ENCODE assay signal across 1 cellular context in genomic region chr20:49979030-49979832, GRCh38.
TF ChIP-seq lines count a peak whose summit lies in the region.

No MANE protein-coding gene starts in this region.

TF ChIP-seq in HepG2, 621 proteins besides CTCF, POLR2A, EP300 and RAD21 (continued from another document and continues in another):
- TF ChIP-seq TCF12 (IDR thresholded peaks at IDR 0.05) (no peak), TCF12 (CRISPR knock-in tag; IDR thresholded peaks at IDR 0.05) (peak; percentile 84), MEIS2 (CRISPR knock-in tag; IDR thresholded peaks at IDR 0.05) (peak; percentile 86), ZNF274 (CRISPR knock-in tag; IDR thresholded peaks at IDR 0.05) (peak; percentile 97), ZNF121 (CRISPR knock-in tag; IDR thresholded peaks at IDR 0.05) (peak; percentile 84), THAP7 (CRISPR knock-in tag; IDR thresholded peaks at IDR 0.05) (peak; percentile 74; the same call in 1 of the 2 replicates), ZBTB26 (CRISPR knock-in tag; IDR thresholded peaks at IDR 0.05; ENCODE audit: borderline replicate concordance) (peak; percentile 61; the same call in 1 of the 2 replicates), GTF2F1 (IDR thresholded peaks at IDR 0.05; ENCODE audit: low read length) (no peak), SRSF4 (IDR thresholded peaks at IDR 0.05; ENCODE audit: low read depth, low read length, poor library complexity, severe bottlenecking) (no peak), ZNF672 (CRISPR knock-in tag; IDR thresholded peaks at IDR 0.05) (no peak), DNMT1 (CRISPR knock-in tag; IDR thresholded peaks at IDR 0.05) (no peak), SP5 (CRISPR knock-in tag; IDR thresholded peaks at IDR 0.05; ENCODE audit: borderline replicate concordance, low read depth) (peak; percentile 84), ZNF335 (CRISPR knock-in tag; IDR thresholded peaks at IDR 0.05) (0 out of 2 replicates have a peak, but pooled peaks have one; percentile 27), ZNF253 (CRISPR knock-in tag; IDR thresholded peaks at IDR 0.05; ENCODE audit: borderline replicate concordance) (0 out of 2 replicates have a peak, but pooled peaks have one; percentile 88), MTA3 (CRISPR knock-in tag; IDR thresholded peaks at IDR 0.05) (no peak), ZBTB4 (CRISPR knock-in tag; IDR thresholded peaks at IDR 0.05; ENCODE audit: borderline replicate concordance) (0 out of 2 replicates have a peak, but pooled peaks have one; percentile 69), ZBTB7B (CRISPR knock-in tag; IDR thresholded peaks at IDR 0.05) (peak; percentile 98), ELF3 (CRISPR knock-in tag; IDR thresholded peaks at IDR 0.05) (peak; percentile 33; the same call in 1 of the 2 replicates), ZNF350 (CRISPR knock-in tag; IDR thresholded peaks at IDR 0.05; ENCODE audit: borderline replicate concordance, low read depth) (peak; percentile 79; the same call in 1 of the 2 replicates), ZSCAN29 (CRISPR knock-in tag; conservative IDR thresholded peaks at IDR 0.05) (no peak), STAT6 (CRISPR knock-in tag; IDR thresholded peaks at IDR 0.05; ENCODE audit: borderline replicate concordance) (no peak; the same call in 1 of the 2 replicates), ZNF281 (CRISPR knock-in tag; IDR thresholded peaks at IDR 0.05; ENCODE audit: borderline replicate concordance) (peak; percentile 53; the same call in 1 of the 2 replicates), ZNF224 (CRISPR knock-in tag; IDR thresholded peaks at IDR 0.05) (no peak), ZNF83 (CRISPR knock-in tag; IDR thresholded peaks at IDR 0.05; ENCODE audit: borderline replicate concordance) (peak; percentile 96), FOXK2 (IDR thresholded peaks at IDR 0.05) (no peak), CCDC6 (CRISPR knock-in tag; IDR thresholded peaks at IDR 0.05) (peak; percentile 64), AHDC1 (CRISPR knock-in tag; IDR thresholded peaks at IDR 0.05; ENCODE audit: borderline replicate concordance) (peak; percentile 68; the same call in 1 of the 2 replicates), KDM6A (CRISPR knock-in tag; IDR thresholded peaks at IDR 0.05; ENCODE audit: low read depth) (no peak), GLI4 (CRISPR knock-in tag; IDR thresholded peaks at IDR 0.05; ENCODE audit: borderline replicate concordance) (no peak), ZNF589 (CRISPR knock-in tag; conservative IDR thresholded peaks at IDR 0.05) (peak; percentile 88; the same call in 1 of the 2 replicates), DMTF1 (CRISPR knock-in tag; IDR thresholded peaks at IDR 0.05) (no peak), RCOR2 (CRISPR knock-in tag; IDR thresholded peaks at IDR 0.05) (peak; percentile 24; the same call in 1 of the 2 replicates), TERF1 (CRISPR knock-in tag; IDR thresholded peaks at IDR 0.05) (no peak), DDIT3 (CRISPR knock-in tag; IDR thresholded peaks at IDR 0.05) (no peak), NFYC (CRISPR knock-in tag; IDR thresholded peaks at IDR 0.05) (no peak; the same call in 1 of the 2 replicates), ZNF326 (CRISPR knock-in tag; IDR thresholded peaks at IDR 0.05; ENCODE audit: borderline replicate concordance) (no peak; the same call in 1 of the 2 replicates)
